ENCODE assay signal across 19 cellular contexts in the genomic region with DNA sequence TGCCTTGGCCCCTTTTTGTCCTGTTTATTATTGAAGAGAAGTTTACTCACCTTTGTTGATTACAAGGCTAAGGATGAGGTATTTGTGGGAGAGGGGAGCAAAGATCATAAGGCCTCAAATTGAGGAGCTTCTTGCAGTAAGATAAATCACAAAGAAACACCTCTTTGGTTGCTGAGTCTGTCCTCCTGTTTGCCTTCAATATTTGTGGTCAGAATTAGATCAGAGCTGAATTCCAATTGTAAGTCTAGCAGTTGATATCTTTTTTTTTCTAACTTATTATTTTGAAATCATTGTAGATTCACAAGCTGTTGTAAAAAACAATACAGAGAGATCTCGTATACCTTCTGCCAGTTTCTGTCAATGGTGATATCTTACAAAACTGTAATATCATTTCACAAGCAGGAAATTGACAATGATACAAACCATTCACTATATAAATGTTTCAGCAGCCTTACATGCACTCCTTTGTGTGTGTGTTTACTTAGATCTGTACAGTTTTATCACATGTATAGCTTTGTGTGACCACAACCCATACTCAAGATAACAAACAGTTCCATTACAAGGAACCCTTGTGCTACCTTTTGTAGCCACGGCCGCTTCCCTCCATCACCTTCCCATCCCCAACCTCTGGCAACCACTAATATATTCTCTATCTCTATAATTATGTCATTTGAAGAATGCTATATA.
A peak's percentile ranks its signal among the peaks of the same experiment; 100 is the strongest.
DNase-seq lines count a peak whose midpoint lies in the region; ATAC-seq, FAIRE-seq and TF ChIP-seq lines count a peak whose summit lies in the region.
"Had no signal": no experiment of that assay in that cellular context is flagged by ENCODE, and none has a peak within 500 bp of the region (broad histone marks: within the 10 kb centered on the region; RNA-seq: fewer than 3 reads in every experiment).

No MANE protein-coding gene starts in this region.

- H3K27me3 ChIP-seq in aorta (ENCODE audit: control insufficient read depth in 1 of 2, insufficient read depth in 2 of 2, low read length in 1 of 2): no peaks in the 10 kb centered on the region

- no peaks in the 10 kb centered on the region for H3K4me1 ChIP-seq in aorta (ENCODE audit: control insufficient read depth in 1 of 2, insufficient read depth in 2 of 2, low read length in 2 of 2)

- TF ChIP-seq CTCF in cardiac fibroblast (IDR thresholded peaks at IDR 0.05; ENCODE audit: low read depth, low read length): no peak

- intact Hi-C loops in left colon (cut with DNase I, micrococcal nuclease): no loop called here
- intact Hi-C loops in aorta (cut with DNase I): no loop called here

- ATAC-seq in left colon: peak; percentile 54
- no peak for ATAC-seq in aorta (ENCODE audit: low FRiP score)
- no peak for ATAC-seq in activated naive CD4-positive, alpha-beta T cell treated with anti-CD3 and anti-CD28 coated beads, Interleukin-2, amount 50 U/mL, for 72 hours

- no peak for DNase-seq in H54 (ENCODE audit: insufficient read length, low spot score)
- DNase-seq in NCI-H69 (lab: John Stamatoyannopoulos, UW): peak; percentile 18
- peak; percentile 26 to 27 for DNase-seq in cardiac fibroblast (ENCODE audit: low read depth in 2 of 2)
- no peak for DNase-seq in left colon
- DNase-seq in aorta: no peak
- no peak for DNase-seq in SKM-1 treated with dmso at 0.1 percent for 144 hours (lab: John Stamatoyannopoulos, UW; ENCODE audit: unreplicated experiment)
- DNase-seq in activated naive CD4-positive, alpha-beta T cell treated with anti-CD3 and anti-CD28 coated beads, Interleukin-2, amount 50 U/mL, for 72 hours (ENCODE audit: low spot score in 2 of 2): no peak
- DNase-seq: ACHN; CD4-positive, alpha-beta T cell; HFFc6; KG1; NCI-H1092; NCI-H226; NCI-H774; PC-9 had no signal

- H3K27ac ChIP-seq in aorta (ENCODE audit: low read depth in 1 of 2, low read length in 2 of 2): no peak overlapping the region
- H3K27ac ChIP-seq: PC-9, SK-N-MC had no signal

- WGBS in aorta, 2 donors: 93 to 97% methylated on average over 3 of the region's 3 CpGs

- H3K36me3 ChIP-seq in aorta (ENCODE audit: control insufficient read depth in 1 of 2, insufficient read depth in 2 of 2, low read length in 1 of 2): peaks cover 0 to 4% of the 10 kb centered on the region in 2 donors

- H3K9me3 Mint-ChIP-seq in activated naive CD4-positive, alpha-beta T cell treated with anti-CD3 and anti-CD28 coated beads, Interleukin-2, amount 50 U/mL, for 72 hours: no peaks in the 10 kb centered on the region
- H3K9me3 Mint-ChIP-seq: CD4-positive, alpha-beta T cell; HFFc6 had no signal

- H3K27ac Mint-ChIP-seq in activated naive CD4-positive, alpha-beta T cell treated with anti-CD3 and anti-CD28 coated beads, Interleukin-2, amount 50 U/mL, for 72 hours: no peak overlapping the region
- H3K27ac Mint-ChIP-seq: B cell; CD4-positive, alpha-beta T cell; HFFc6 had no signal

- H3K4me3 ChIP-seq in cardiac fibroblast (replicated peaks in 1 of 2; ENCODE audit: low read depth in 2 of 2, low read length in 2 of 2): no peak overlapping the region
- H3K4me3 ChIP-seq in aorta (ENCODE audit: low read length in 2 of 2): no peak overlapping the region
- H3K4me3 ChIP-seq: PC-9, SK-N-MC had no signal

- peak; percentile 61 for FAIRE-seq in H54 (lab: Jason Lieb, UNC)
- FAIRE-seq: D721Med, H1 had no signal

- no peak for TF ChIP-seq POLR2A in H54 (IDR thresholded peaks at IDR 0.05; ENCODE audit: low read depth, low read length)

- H3K9me3 ChIP-seq in aorta (ENCODE audit: control insufficient read depth, low read length): no peaks in the 10 kb centered on the region

- H3K36me3 Mint-ChIP-seq in activated naive CD4-positive, alpha-beta T cell treated with anti-CD3 and anti-CD28 coated beads, Interleukin-2, amount 50 U/mL, for 72 hours: no peaks in the 10 kb centered on the region

Comparison
In these comparisons a context has a peak if more than half of its experiments do, and no peak if none do; other contexts are left out.
1. DNase-seq: peak in NCI-H69 (single experiment) and cardiac fibroblast (2 of 2); none in H54 (single experiment), left colon (0 of 2), aorta (0 of 2), SKM-1 treated with dmso at 0.1 percent for 144 hours (single experiment) and activated naive CD4-positive, alpha-beta T cell treated with anti-CD3 and anti-CD28 coated beads, Interleukin-2, amount 50 U/mL, for 72 hours (0 of 2).